10 cellular contexts compared by ENCODE assay signal in genomic region chr22:45608763-45609180, GRCh38.
DNase-seq lines count a peak whose midpoint lies in the region; ATAC-seq, FAIRE-seq and TF ChIP-seq lines count a peak whose summit lies in the region.
"Had no signal": no experiment of that assay in that cellular context is flagged by ENCODE, and none has a peak within 500 bp of the region (broad histone marks: within the 10 kb centered on the region; RNA-seq: fewer than 3 reads in every experiment).

No MANE protein-coding gene starts in this region.

- ATAC-seq in natural killer cell (peak; percentile 68 to 75 (median 71)), Right ventricle myocardium inferior (no peak), heart right ventricle (no peak)

- peak overlapping the region; percentile 45 for H3K4me2 ChIP-seq in astrocyte (ENCODE audit: low read length)

- H3K9ac ChIP-seq in astrocyte (ENCODE audit: low read length) = no peak overlapping the region

- peak; percentile 79 for FAIRE-seq in astrocyte (lab: Jason Lieb, UNC)

- H3K27ac ChIP-seq in astrocyte (ENCODE audit: low read depth, low read length) (no peak overlapping the region), heart right ventricle (no peak overlapping the region)
- H3K27ac ChIP-seq: cardiac muscle cell had no signal

- H3K9me3 ChIP-seq in astrocyte (ENCODE audit: insufficient read depth, low read depth, low read length) (no peaks in the 10 kb centered on the region), heart right ventricle (no peaks in the 10 kb centered on the region)

- TF ChIP-seq CTCF in astrocyte (IDR thresholded peaks at IDR 0.05; ENCODE audit: insufficient read depth, low read depth, low read length) = no peak
- no peak for TF ChIP-seq CTCF in natural killer cell (IDR thresholded peaks at IDR 0.05)
- TF ChIP-seq CTCF in heart right ventricle (IDR thresholded peaks at IDR 0.05) = no peak

- H3K4me3 Mint-ChIP-seq in astrocyte (ENCODE audit: unreplicated experiment) (no peak overlapping the region), natural killer cell (peak overlapping the region; percentile 63)

- H3K27me3 Mint-ChIP-seq in astrocyte (ENCODE audit: low read depth, unreplicated experiment) (no peaks in the 10 kb centered on the region), natural killer cell (ENCODE audit: low read depth in 2 of 2) (peaks cover 0 to 2% of the 10 kb centered on the region in 2 donors)

- intact Hi-C loops in natural killer cell (cut with micrococcal nuclease) (no loop called here), Right ventricle myocardium inferior (cut with DNase I) (no loop called here), heart right ventricle (cut with DNase I) (no loop called here)

- H3K4me1 ChIP-seq in astrocyte (ENCODE audit: insufficient read depth, low read length) (peaks cover 24% of the 10 kb centered on the region), heart right ventricle (peaks cover 0 to 23% (median 0%) of the 10 kb centered on the region in 9 donors)

- H3K36me3 Mint-ChIP-seq in astrocyte (ENCODE audit: low read depth, unreplicated experiment) (peaks cover 3% of the 10 kb centered on the region), natural killer cell (no peaks in the 10 kb centered on the region)

- H3K27me3 ChIP-seq in astrocyte (ENCODE audit: insufficient read depth, low read length) = no peaks in the 10 kb centered on the region
- peaks cover 0 to 7% (median 0%) of the 10 kb centered on the region in 7 donors for H3K27me3 ChIP-seq in heart right ventricle

- H3K27ac Mint-ChIP-seq in astrocyte (ENCODE audit: unreplicated experiment) (peak overlapping the region; percentile 70), natural killer cell (peak overlapping the region; percentile 78 to 93)

- H3K4me3 ChIP-seq in astrocyte (ENCODE audit: insufficient read depth, low read depth, low read length) (no peak overlapping the region), heart right ventricle (no peak overlapping the region)
- H3K4me3 ChIP-seq: cardiac muscle cell had no signal

- H4K20me1 ChIP-seq in astrocyte (ENCODE audit: insufficient read depth, low read length) = no peaks in the 10 kb centered on the region

- DNase-seq in EL = peak; percentile 92
- DNase-seq in MV-4-11 (lab: John Stamatoyannopoulos, UW) = peak; percentile 79
- peak; percentile 97 for DNase-seq in astrocyte (ENCODE audit: low read depth)
- no peak for DNase-seq in natural killer cell
- DNase-seq in C1 segment of cervical spinal cord (lab: John Stamatoyannopoulos, UW) = no peak
- no peak for DNase-seq in Right ventricle myocardium inferior (ENCODE audit: missing footprints)
- DNase-seq in heart right ventricle = no peak
- DNase-seq in NCI-H1930 (lab: John Stamatoyannopoulos, UW) = no peak
- DNase-seq: SHP77 had no signal

- H2AFZ ChIP-seq in astrocyte (ENCODE audit: low read depth, low read length) = no peak overlapping the region

- 69 to 77% methylated on average over 8 of the region's 8 CpGs for WGBS in heart right ventricle, 2 donors

- H3K4me1 Mint-ChIP-seq in astrocyte (ENCODE audit: low read depth, unreplicated experiment) = peaks cover 18% of the 10 kb centered on the region
- H3K4me1 Mint-ChIP-seq in natural killer cell = peaks cover 19 to 22% of the 10 kb centered on the region in 2 donors

- H3K79me2 ChIP-seq in astrocyte (ENCODE audit: insufficient read depth, low read length) = no peaks in the 10 kb centered on the region

- H3K36me3 ChIP-seq in astrocyte (ENCODE audit: insufficient read depth, low read length) = no peaks in the 10 kb centered on the region
- H3K36me3 ChIP-seq in heart right ventricle = no peaks in the 10 kb centered on the region
- H3K36me3 ChIP-seq: cardiac muscle cell had no signal

- H3K9me3 Mint-ChIP-seq in astrocyte (ENCODE audit: unreplicated experiment) (no peaks in the 10 kb centered on the region), natural killer cell (no peaks in the 10 kb centered on the region)

Comparison
In these comparisons a context has a peak if more than half of its experiments do, and no peak if none do; other contexts are left out.
1. DNase-seq: peak in EL (single experiment), MV-4-11 (single experiment) and astrocyte (single experiment); none in natural killer cell (single experiment), C1 segment of cervical spinal cord (0 of 14), Right ventricle myocardium inferior (single experiment), heart right ventricle (0 of 2) and NCI-H1930 (0 of 2).
2. ATAC-seq: peak in natural killer cell (3 of 3); none in Right ventricle myocardium inferior (single experiment) and heart right ventricle (0 of 8).